Comparison of ENCODE assay signal across 25 cellular contexts in genomic region chr14:74538411-74539391, GRCh38.
"Had no signal": no experiment of that assay in that cellular context is flagged by ENCODE, and none has a peak within 500 bp of the region (broad histone marks: within the 10 kb centered on the region; RNA-seq: fewer than 3 reads in every experiment).

No MANE protein-coding gene starts in this region.

- H3K27ac ChIP-seq: cardiac muscle cell, neural progenitor cell, ovary, psoas muscle, right atrium auricular region, transverse colon had no signal

- H3K4me1 ChIP-seq: neural progenitor cell, psoas muscle, right atrium auricular region, transverse colon had no signal

- H3K27me3 Mint-ChIP-seq: activated CD4-positive, alpha-beta T cell treated with anti-CD3 and anti-CD28 coated beads for 36 hours; activated T-cell treated with anti-CD3 and anti-CD28 coated beads, Interleukin-2, amount 50 U/mL, for 24 hours had no signal

- H3K27ac Mint-ChIP-seq: activated B cell treated with CpG ODN at 0.5 μM for 24 hours; activated CD4-positive, alpha-beta T cell treated with anti-CD3 and anti-CD28 coated beads for 36 hours; activated naive CD8-positive, alpha-beta T cell treated with anti-CD3 and anti-CD28 coated beads for 36 hours; activated T-cell treated with anti-CD3 and anti-CD28 coated beads, Interleukin-2, amount 50 U/mL, for 24 hours; mesothelial cell of epicardium; T-helper 1 cell treated with Interleukin-12 subunit alpha and Interleukin-12 subunit beta and Interleukin-4 antibody, amounts not matched to agents 30 μg/mL and 1 μg/mL, for 36 hours had no signal

- H2AFZ ChIP-seq: neural progenitor cell had no signal

- H3K4me2 ChIP-seq: neural progenitor cell had no signal

- ATAC-seq: activated CD4-positive, alpha-beta T cell treated with anti-CD3 and anti-CD28 coated beads for 36 hours; left lobe of liver; naive thymus-derived CD8-positive, alpha-beta T cell; psoas muscle; stimulated activated naive CD8-positive, alpha-beta T cell treated with anti-CD3 and anti-CD28 coated beads, Interleukin-15, Interleukin-2, amounts not matched to agents 100 U/mL and 50 U/mL, for 24 hours had no signal

- H3K4me3 ChIP-seq: cardiac muscle cell, neural progenitor cell, ovary, psoas muscle, right atrium auricular region, transverse colon had no signal

- DNase-seq: activated B cell treated with CpG ODN at 0.5 μM for 24 hours; activated CD4-positive, alpha-beta T cell treated with anti-CD3 and anti-CD28 coated beads for 36 hours; activated CD4-positive, alpha-beta T cell treated with anti-CD3 and anti-CD28 coated beads, Interleukin-2, amount 50 U/mL, for 4 hours; activated CD8-positive, alpha-beta memory T cell treated with anti-CD3 and anti-CD28 coated beads for 24 hours; activated CD8-positive, alpha-beta memory T cell treated with anti-CD3 and anti-CD28 coated beads, Interleukin-2, amount 50 U/mL, for 4 hours; activated naive CD4-positive, alpha-beta T cell treated with Interleukin-2 at 50 U/mL for 16 hours; activated naive CD8-positive, alpha-beta T cell treated with anti-CD3 and anti-CD28 coated beads for 36 hours; activated T-cell treated with anti-CD3 and anti-CD28 coated beads, Interleukin-2, amount 50 U/mL, for 24 hours; amygdala; dermis blood vessel endothelial cell; effector CD8-positive, alpha-beta T cell; erythroblast; foreskin melanocyte; naive thymus-derived CD8-positive, alpha-beta T cell; stimulated activated CD4-positive, alpha-beta T cell treated with anti-CD3 and anti-CD28 coated beads, Interleukin-4, amount 100 ng/mL, for 24 hours; stimulated activated naive CD8-positive, alpha-beta T cell treated with anti-CD3 and anti-CD28 coated beads, Interleukin-15, Interleukin-2, amounts not matched to agents 100 U/mL and 50 U/mL, for 24 hours; transverse colon had no signal

- H3K27me3 ChIP-seq: cardiac muscle cell, neural progenitor cell, ovary, right atrium auricular region, transverse colon had no signal

- H3K36me3 Mint-ChIP-seq: activated naive CD8-positive, alpha-beta T cell treated with anti-CD3 and anti-CD28 coated beads for 36 hours; mesothelial cell of epicardium; naive thymus-derived CD8-positive, alpha-beta T cell; neural progenitor cell had no signal

- H3K4me1 Mint-ChIP-seq: activated B cell treated with CpG ODN at 0.5 μM for 24 hours; activated CD4-positive, alpha-beta T cell treated with anti-CD3 and anti-CD28 coated beads for 36 hours had no signal

- H3K9me3 Mint-ChIP-seq: activated B cell treated with CpG ODN at 0.5 μM for 24 hours; activated naive CD8-positive, alpha-beta T cell treated with anti-CD3 and anti-CD28 coated beads for 36 hours; activated T-cell treated with anti-CD3 and anti-CD28 coated beads, Interleukin-2, amount 50 U/mL, for 24 hours; mesothelial cell of epicardium; naive thymus-derived CD8-positive, alpha-beta T cell; neural progenitor cell; T-helper 1 cell treated with Interleukin-12 subunit alpha and Interleukin-12 subunit beta and Interleukin-4 antibody, amounts not matched to agents 30 μg/mL and 1 μg/mL, for 36 hours had no signal

- H3K4me3 Mint-ChIP-seq: activated B cell treated with CpG ODN at 0.5 μM for 24 hours; activated CD4-positive, alpha-beta T cell treated with anti-CD3 and anti-CD28 coated beads for 36 hours; activated naive CD8-positive, alpha-beta T cell treated with anti-CD3 and anti-CD28 coated beads for 36 hours; activated T-cell treated with anti-CD3 and anti-CD28 coated beads, Interleukin-2, amount 50 U/mL, for 24 hours; mesothelial cell of epicardium; naive thymus-derived CD8-positive, alpha-beta T cell; neural progenitor cell; T-helper 1 cell treated with Interleukin-12 subunit alpha and Interleukin-12 subunit beta and Interleukin-4 antibody, amounts not matched to agents 30 μg/mL and 1 μg/mL, for 36 hours had no signal

- H3K36me3 ChIP-seq: cardiac muscle cell, neural progenitor cell, ovary, right atrium auricular region, transverse colon had no signal

- H3K9me3 ChIP-seq: ovary, psoas muscle, right atrium auricular region, transverse colon had no signal
